In the genomic region with DNA sequence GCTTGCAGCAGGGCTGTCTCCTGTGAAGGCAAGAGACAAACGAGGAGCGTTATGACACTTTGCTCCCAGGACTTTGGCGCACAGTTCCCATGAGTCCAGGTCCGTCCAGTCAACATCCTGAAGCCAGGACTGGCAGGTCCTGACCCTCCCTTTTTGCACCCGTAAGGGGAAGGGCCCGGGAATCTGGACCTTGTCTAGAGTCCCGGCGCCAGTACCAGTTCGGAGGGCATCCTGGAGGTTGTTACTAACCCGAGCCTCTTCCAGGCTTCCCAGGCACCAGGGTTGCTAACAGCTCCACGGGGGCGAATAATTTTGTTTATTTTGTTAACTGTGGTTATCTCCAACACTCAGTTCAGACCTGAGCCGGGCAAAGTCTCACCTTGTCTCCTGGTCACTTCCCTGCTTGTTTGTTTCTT, we compare ENCODE assay signal across 8 cellular contexts. TPM values are rescaled to one million over a fixed set of nuclear protein-coding genes. Genes with fewer than 3 reads are reported as not detected.
DNase-seq lines count a peak whose midpoint lies in the region; ATAC-seq, FAIRE-seq and TF ChIP-seq lines count a peak whose summit lies in the region.

No MANE protein-coding gene starts in this region.

- H3K4me2 ChIP-seq in IMR-90 (ENCODE audit: low read depth, low read length): peak overlapping the region; percentile 70

- no peaks in the 10 kb centered on the region for H4K20me1 ChIP-seq in IMR-90 (ENCODE audit: insufficient read depth, low read length)

- 0 out of 2 replicates have a peak overlapping the region, but pooled peaks have one; percentile 5 for H3K56ac ChIP-seq in IMR-90 (ENCODE audit: extremely low read depth, insufficient read depth, low read length)

- peak overlapping the region; percentile 70 for H3K27ac ChIP-seq in IMR-90 (ENCODE audit: insufficient read depth, low read length)
- peak overlapping the region; percentile 88 for H3K27ac ChIP-seq in subcutaneous abdominal adipose tissue (ENCODE audit: low read depth, low read length)

- TF ChIP-seq CTCF in IMR-90 (conservative IDR thresholded peaks at IDR 0.05; ENCODE audit: low read depth, low read length) (no peak), bronchial epithelial cell (IDR thresholded peaks at IDR 0.05; ENCODE audit: insufficient read depth, low read length, severe bottlenecking) (no peak)

- peak overlapping the region; percentile 69 for H4K91ac ChIP-seq in IMR-90 (ENCODE audit: insufficient read depth, low read depth, low read length)

- dilution Hi-C loops in IMR-90 (cut with HindIII; ENCODE audit: low sequenced_read_pairs, unreplicated experiment): no loop called here

- peak overlapping the region; percentile 21 for H2AK9ac ChIP-seq in IMR-90 (replicated peaks; ENCODE audit: low read depth, low read length, poor library complexity)

- H3K27me3 ChIP-seq in IMR-90 (ENCODE audit: control insufficient read depth, insufficient read depth, low read length) (no peaks in the 10 kb centered on the region), bronchial epithelial cell (ENCODE audit: control insufficient read depth, insufficient read depth, low read length) (no peaks in the 10 kb centered on the region), subcutaneous abdominal adipose tissue (ENCODE audit: control insufficient read depth in 5 of 5, insufficient read depth in 4 of 5, low read length in 5 of 5) (no peaks in the 10 kb centered on the region)

- H3K79me1 ChIP-seq in IMR-90 (ENCODE audit: low read depth in 1 of 2, low read length in 2 of 2): peaks cover 12 to 38% of the 10 kb centered on the region in 2 experiments

- BruUV-seq in IMR-90 (replicated peaks; lab: Mats Ljungman, UMichigan): no TSS peak

- TF ChIP-seq RAD21 in IMR-90 (IDR thresholded peaks at IDR 0.05; ENCODE audit: low read length): no peak

- no peak for FAIRE-seq in bronchial epithelial cell (lab: Jason Lieb, UNC)

- peak overlapping the region; percentile 56 for H2BK120ac ChIP-seq in IMR-90 (ENCODE audit: low read depth, low read length)

- peak overlapping the region; percentile 76 for H3K4ac ChIP-seq in IMR-90 (ENCODE audit: low read depth, low read length)

- in situ Hi-C loops in IMR-90 (cut with MboI; ENCODE audit: low sequenced_read_pairs): loop anchor here (10.0 kb wide), 1 partner anchor 389 kb away; no protein-coding TSS in a partner anchor

- peak overlapping the region; percentile 77; the same call in 1 of the 3 replicates for H2BK15ac ChIP-seq in IMR-90 (ENCODE audit: low read depth, low read length)

- H3K9me3 ChIP-seq in IMR-90 (ENCODE audit: control insufficient read depth, insufficient read depth, low read length) (no peaks in the 10 kb centered on the region), subcutaneous abdominal adipose tissue (ENCODE audit: control insufficient read depth in 5 of 5, low read length in 5 of 5) (no peaks in the 10 kb centered on the region)

- ATAC-seq in IMR-90 (ENCODE audit: low read depth): peak; percentile 7
- peak; percentile 71 for ATAC-seq in left colon
- ATAC-seq in GM21737 (IDR thresholded peaks at IDR 0.05; ENCODE audit: unreplicated experiment): no peak

- WGBS in IMR-90 (ENCODE audit: extremely low coverage in 2 of 2, insufficient read length in 1 of 2), 2 experiments: 0% methylated on average over 4 of the region's 13 CpGs; no CpG with 5 or more reads in 1 of the 2 experiments

- POLR2A ChIA-PET in IMR-90 (lab: Charles Lee; ENCODE audit: unreplicated experiment): interaction anchor here (0.6 to 1.6 kb wide), 5 partner anchors 20 to 1460 kb away, joined by 3 to 9 read pairs (median 4); a partner anchor contains a TSS

- intact Hi-C loops in IMR-90 (cut with micrococcal nuclease) (loop anchor here (1.0 to 10.0 kb wide), 4 partner anchors 117 to 309 kb away; a partner anchor contains a TSS), left colon (cut with DNase I, micrococcal nuclease) (loop anchor here in 1 of 2 donors (10.0 kb wide), 1 partner anchor 149 kb away; no protein-coding TSS in a partner anchor)

- no peak for TF ChIP-seq POLR2A in IMR-90 (IDR thresholded peaks at IDR 0.05; ENCODE audit: low read depth, low read length)

- H3K14ac ChIP-seq in IMR-90 (replicated peaks; ENCODE audit: low read depth, low read length): peak overlapping the region; percentile 24

- H2BK5ac ChIP-seq in IMR-90 (ENCODE audit: low read depth, low read length, poor library complexity, severe bottlenecking): peak overlapping the region; percentile 26

- CTCF ChIA-PET in IMR-90 (lab: Yijun Ruan, JAX): interaction anchor here (0.6 to 2.0 kb wide), 12 partner anchors 10 to 379 kb away, joined by 3 to 13 read pairs (median 6); a partner anchor contains a TSS

- H3K36me3 ChIP-seq in IMR-90 (ENCODE audit: control insufficient read depth, insufficient read depth, low read length): no peaks in the 10 kb centered on the region
- H3K36me3 ChIP-seq in bronchial epithelial cell (ENCODE audit: control insufficient read depth, insufficient read depth, low read length): peaks cover 1% of the 10 kb centered on the region
- peaks cover 0 to 4% (median 0%) of the 10 kb centered on the region in 5 donors for H3K36me3 ChIP-seq in subcutaneous abdominal adipose tissue (ENCODE audit: control insufficient read depth in 5 of 5, insufficient read depth in 5 of 5, low read length in 5 of 5)

- peak overlapping the region; percentile 25 to 87 for H4K8ac ChIP-seq in IMR-90 (ENCODE audit: low read depth in 2 of 2, low read length in 2 of 2)

- peak overlapping the region; percentile 3 for H4K5ac ChIP-seq in IMR-90 (ENCODE audit: low read depth, low read length)

- DNase-seq in Ammon's horn (ENCODE audit: low spot score): peak; percentile 52
- DNase-seq in IMR-90: peak; percentile 21
- no peak for DNase-seq in bronchial epithelial cell (ENCODE audit: low read depth)
- peak; percentile 62 to 73 for DNase-seq in left colon
- DNase-seq in SHP77 (lab: John Stamatoyannopoulos, UW): no peak
- no peak for DNase-seq in NK-92 (lab: John Stamatoyannopoulos, UW; ENCODE audit: unreplicated experiment)

- no peaks in the 10 kb centered on the region; the same call in 1 of the 2 replicates for H3K9me1 ChIP-seq in IMR-90 (ENCODE audit: insufficient read depth, low read length)

- H3K18ac ChIP-seq in IMR-90 (ENCODE audit: low read depth, low read length): peak overlapping the region; percentile 39; the same call in 1 of the 2 replicates

- 0 out of 2 replicates have a peak overlapping the region, but pooled peaks have one; percentile 12 for H2BK20ac ChIP-seq in IMR-90 (ENCODE audit: low read depth, low read length)

- peaks cover 5% of the 10 kb centered on the region for H3K4me1 ChIP-seq in IMR-90 (ENCODE audit: control insufficient read depth, insufficient read depth, low read length)
- peaks cover 3 to 29% (median 20%) of the 10 kb centered on the region in 5 donors for H3K4me1 ChIP-seq in subcutaneous abdominal adipose tissue (ENCODE audit: control insufficient read depth in 5 of 5, insufficient read depth in 5 of 5, low read length in 5 of 5)

- peak overlapping the region; percentile 77 for H3K23ac ChIP-seq in IMR-90 (ENCODE audit: low read depth, low read length)

- H2AK5ac ChIP-seq in IMR-90 (ENCODE audit: low read depth, low read length): no peak overlapping the region; the same call in 1 of the 2 replicates

- H3K9ac ChIP-seq in IMR-90 (ENCODE audit: low read depth, low read length) (peak overlapping the region; percentile 52), subcutaneous abdominal adipose tissue (ENCODE audit: low read length in 5 of 5) (peak overlapping the region; percentile 75 to 89 (median 87))

- peak overlapping the region; percentile 51 for H3K4me3 ChIP-seq in IMR-90 (ENCODE audit: insufficient read depth, low read depth, low read length)
- H3K4me3 ChIP-seq in bronchial epithelial cell (ENCODE audit: low read depth, low read length): peak overlapping the region; percentile 72
- peak overlapping the region; percentile 85 to 92 (median 88) for H3K4me3 ChIP-seq in subcutaneous abdominal adipose tissue (ENCODE audit: low read depth in 1 of 5, low read length in 5 of 5)

- H2AFZ ChIP-seq in IMR-90 (replicated peaks; ENCODE audit: low read length, poor library complexity): peak overlapping the region; percentile 95

TF ChIP-seq in IMR-90, 13 proteins besides CTCF, POLR2A, EP300 and RAD21 (continues in another document):
- TF ChIP-seq RCOR1 (IDR thresholded peaks at IDR 0.05; ENCODE audit: insufficient replicate concordance, low read length): no peak
- TF ChIP-seq RFX5 (IDR thresholded peaks at IDR 0.05; ENCODE audit: low read depth, low read length): no peak
- TF ChIP-seq NFE2L2 (IDR thresholded peaks at IDR 0.05; ENCODE audit: low read depth, low read length): no peak
- TF ChIP-seq, protein P1, sequence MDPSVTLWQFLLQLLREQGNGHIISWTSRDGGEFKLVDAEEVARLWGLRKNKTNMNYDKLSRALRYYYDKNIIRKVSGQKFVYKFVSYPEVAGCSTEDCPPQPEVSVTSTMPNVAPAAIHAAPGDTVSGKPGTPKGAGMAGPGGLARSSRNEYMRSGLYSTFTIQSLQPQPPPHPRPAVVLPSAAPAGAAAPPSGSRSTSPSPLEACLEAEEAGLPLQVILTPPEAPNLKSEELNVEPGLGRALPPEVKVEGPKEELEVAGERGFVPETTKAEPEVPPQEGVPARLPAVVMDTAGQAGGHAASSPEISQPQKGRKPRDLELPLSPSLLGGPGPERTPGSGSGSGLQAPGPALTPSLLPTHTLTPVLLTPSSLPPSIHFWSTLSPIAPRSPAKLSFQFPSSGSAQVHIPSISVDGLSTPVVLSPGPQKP (IDR thresholded peaks at IDR 0.05; ENCODE audit: borderline replicate concordance, low read depth, low read length): no peak
- TF ChIP-seq SMC3 (IDR thresholded peaks at IDR 0.05; ENCODE audit: low read depth, low read length): no peak
- no peak for TF ChIP-seq FOS (IDR thresholded peaks at IDR 0.05; ENCODE audit: low read depth, low read length)
- no peak for TF ChIP-seq MXI1 (IDR thresholded peaks at IDR 0.05; ENCODE audit: borderline replicate concordance, low read depth, low read length)
- no peak for TF ChIP-seq CEBPB (IDR thresholded peaks at IDR 0.05; ENCODE audit: low read depth, low read length)
- TF ChIP-seq, protein P2, sequence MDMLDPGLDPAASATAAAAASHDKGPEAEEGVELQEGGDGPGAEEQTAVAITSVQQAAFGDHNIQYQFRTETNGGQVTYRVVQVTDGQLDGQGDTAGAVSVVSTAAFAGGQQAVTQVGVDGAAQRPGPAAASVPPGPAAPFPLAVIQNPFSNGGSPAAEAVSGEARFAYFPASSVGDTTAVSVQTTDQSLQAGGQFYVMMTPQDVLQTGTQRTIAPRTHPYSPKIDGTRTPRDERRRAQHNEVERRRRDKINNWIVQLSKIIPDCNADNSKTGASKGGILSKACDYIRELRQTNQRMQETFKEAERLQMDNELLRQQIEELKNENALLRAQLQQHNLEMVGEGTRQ (IDR thresholded peaks at IDR 0.05; ENCODE audit: low read depth, low read length): no peak
- TF ChIP-seq MAZ (IDR thresholded peaks at IDR 0.05; ENCODE audit: borderline replicate concordance, low read depth, low read length): no peak
- TF ChIP-seq BHLHE40 (IDR thresholded peaks at IDR 0.05; ENCODE audit: low read depth, low read length): no peak

RNA-seq across cellular contexts. Expression of a gene that starts 0.7 kb away (rescaled TPM):
- total RNA-seq in IMR-90 (2012; rRNA removed): 10.4 and 10.6 TPM in 2 replicates
- polyA plus RNA-seq in IMR-90 (2012; rRNA removed): 9.9 and 13.6 TPM in 2 replicates
- polyA plus RNA-seq in IMR-90 (2012; cell fraction: cytosol; rRNA removed): 5.0 and 5.8 TPM in 2 replicates
- 4.9 and 22.0 TPM in 2 replicates for polyA plus RNA-seq in IMR-90 (2012; cell fraction: nucleus; rRNA removed; ENCODE audit: low replicate concordance)
- 8.4 and 13.2 TPM in 2 replicates for total RNA-seq in bronchial epithelial cell
- total RNA-seq in left colon: 10 to 100 TPM; 13.3 to 23.1 TPM

Comparison
In these comparisons a context has a peak if more than half of its experiments do, and no peak if none do; other contexts are left out.
1. DNase-seq: peak in Ammon's horn (single experiment), IMR-90 (single experiment) and left colon (2 of 2); none in bronchial epithelial cell (single experiment), SHP77 (0 of 2) and NK-92 (single experiment).
2. Peak in every context shown above with its lines, with median percentiles within 50 percentile points of each other: H3K4me3 ChIP-seq.